ENCODE assay signal across 13 cellular contexts in genomic region chrX:56762707-56763555, GRCh38. TPM values are rescaled to one million over a fixed set of nuclear protein-coding genes. Genes with fewer than 3 reads are reported as not detected.
DNase-seq lines count a peak whose midpoint lies in the region; ATAC-seq and TF ChIP-seq lines count a peak whose summit lies in the region.
"Had no signal": no experiment of that assay in that cellular context is flagged by ENCODE, and none has a peak within 500 bp of the region (broad histone marks: within the 10 kb centered on the region; RNA-seq: fewer than 3 reads in every experiment).

No MANE protein-coding gene starts in this region.

- peaks cover 2% of the 10 kb centered on the region for H3K36me3 Mint-ChIP-seq in activated B cell treated with CpG ODN at 0.5 μM for 24 hours (ENCODE audit: low read depth)

- H3K36me3 ChIP-seq in BLaER1 treated with 17β-estradiol and CSF1 and Interleukin-3, amounts not matched to agents 10 nM and 100 nM: peaks cover 0 to 9% (median 4%) of the 10 kb centered on the region in 11 experiments; a peak in 9 of 22 replicates
- H3K36me3 ChIP-seq in mesenchymal stem cell (ENCODE audit: control insufficient read depth in 1 of 2, insufficient read depth in 2 of 2, low read depth in 1 of 2, low read length in 2 of 2) (peaks cover 0 to 25% of the 10 kb centered on the region in 2 experiments), body of pancreas (replicated peaks in 1 of 2; ENCODE audit: insufficient read depth in 1 of 2, low read depth in 2 of 2) (no peaks in the 10 kb centered on the region), heart left ventricle (peaks cover 0 to 4% (median 0%) of the 10 kb centered on the region in 9 donors)

- H3K79me1 ChIP-seq in mesenchymal stem cell (replicated peaks; ENCODE audit: low read length, poor library complexity, severe bottlenecking): peaks cover 21% of the 10 kb centered on the region

- no peak overlapping the region for H2AK5ac ChIP-seq in mesenchymal stem cell (ENCODE audit: low read length, severe bottlenecking)

- H2AFZ ChIP-seq in mesenchymal stem cell (ENCODE audit: low read depth, low read length): no peak overlapping the region
- H2AFZ ChIP-seq: parathyroid adenoma had no signal

- 84% methylated on average over 5 of the region's 6 CpGs for WGBS in mesenchymal stem cell
- WGBS in body of pancreas, 2 donors: 59 to 80% methylated on average over 3 to 6 of the region's 6 CpGs
- WGBS in heart left ventricle, 4 donors: 77 to 83% (median 82%) methylated on average over 4 to 6 of the region's 6 CpGs

- TF ChIP-seq CTCF in activated B cell treated with CpG ODN at 0.5 μM for 24 hours (IDR thresholded peaks at IDR 0.05) (no peak), body of pancreas (IDR thresholded peaks at IDR 0.05) (no peak), heart left ventricle (IDR thresholded peaks at IDR 0.05) (no peak)

- no peak overlapping the region for H3K14ac ChIP-seq in mesenchymal stem cell (ENCODE audit: low read length in 2 of 2)

- no peak overlapping the region for H4K8ac ChIP-seq in mesenchymal stem cell (ENCODE audit: low read length)

- DNase-seq in activated B cell treated with CpG ODN at 0.5 μM for 24 hours (no peak), mesenchymal stem cell (no peak), body of pancreas (no peak), nucleus accumbens (lab: John Stamatoyannopoulos, UW) (no peak), HPDE6-E6E7 (ENCODE audit: extremely low spot score) (no peak), heart left ventricle (no peak)
- DNase-seq: Calu3, erythroblast, NCI-H748 treated with DMSO at 0.1 percent for 48 hours had no signal

- no peaks in the 10 kb centered on the region for H3K9me3 Mint-ChIP-seq in activated B cell treated with CpG ODN at 0.5 μM for 24 hours

- H3K4me3 ChIP-seq in BLaER1 treated with 17β-estradiol and CSF1 and Interleukin-3, amounts not matched to agents 10 nM and 100 nM: peak overlapping the region; percentile 37 to 78 (median 69); a peak in 15 of 20 replicates
- H3K4me3 ChIP-seq in mesenchymal stem cell (ENCODE audit: insufficient read depth in 1 of 2, low read depth in 1 of 2, low read length in 2 of 2) (peak overlapping the region in 1 of 2 experiments; percentile 83), body of pancreas (no peak overlapping the region), heart left ventricle (no peak overlapping the region)
- H3K4me3 ChIP-seq: K562 had no signal

- H3K27ac Mint-ChIP-seq in activated B cell treated with CpG ODN at 0.5 μM for 24 hours: peak overlapping the region; percentile 89

- TF ChIP-seq POLR2A in body of pancreas (IDR thresholded peaks at IDR 0.05): no peak
- no peak for TF ChIP-seq POLR2A in heart left ventricle (IDR thresholded peaks at IDR 0.05)

- no peak overlapping the region for H3K23ac ChIP-seq in mesenchymal stem cell (ENCODE audit: low read length in 2 of 2)

- H3K4me1 Mint-ChIP-seq in activated B cell treated with CpG ODN at 0.5 μM for 24 hours: peaks cover 49% of the 10 kb centered on the region

- H3K4ac ChIP-seq in mesenchymal stem cell (ENCODE audit: low read depth in 1 of 2, low read length in 2 of 2): no peak overlapping the region

- H3K4me2 ChIP-seq in BLaER1 treated with 17β-estradiol and CSF1 and Interleukin-3, amounts not matched to agents 10 nM and 100 nM: peak overlapping the region; percentile 74 to 95 (median 89)
- no peak overlapping the region for H3K4me2 ChIP-seq in mesenchymal stem cell (ENCODE audit: low read length, poor library complexity, severe bottlenecking)

- POLR2A ChIA-PET in activated B cell treated with CpG ODN at 0.5 μM for 24 hours (lab: Charles Lee): interaction anchor here (1.0 kb wide), 1 partner anchor 232 kb away, joined by 3 read pairs; the partner anchor contains the start of gene SPIN3

- ATAC-seq in GM19452 (IDR thresholded peaks at IDR 0.05; ENCODE audit: unreplicated experiment) (peak; percentile 7), activated B cell treated with CpG ODN at 0.5 μM for 24 hours (ENCODE audit: low read depth) (no peak), body of pancreas (no peak), heart left ventricle (no peak)
- ATAC-seq: K562 had no signal

- peaks cover 22 to 40% (median 35%) of the 10 kb centered on the region in 11 experiments for H3K27me3 ChIP-seq in BLaER1 treated with 17β-estradiol and CSF1 and Interleukin-3, amounts not matched to agents 10 nM and 100 nM
- peaks cover 0 to 28% of the 10 kb centered on the region in 2 experiments for H3K27me3 ChIP-seq in mesenchymal stem cell (ENCODE audit: control insufficient read depth in 1 of 2, insufficient read depth in 1 of 2, low read length in 2 of 2)
- no peaks in the 10 kb centered on the region for H3K27me3 ChIP-seq in body of pancreas
- peaks cover 0 to 15% (median 0%) of the 10 kb centered on the region in 9 donors for H3K27me3 ChIP-seq in heart left ventricle

- no peak overlapping the region for H2BK15ac ChIP-seq in mesenchymal stem cell (ENCODE audit: low read depth, poor library complexity, severe bottlenecking)

- no peak overlapping the region for H2BK5ac ChIP-seq in mesenchymal stem cell (ENCODE audit: low read depth, low read length, poor library complexity, severe bottlenecking)

- no peak overlapping the region for H3K18ac ChIP-seq in mesenchymal stem cell (ENCODE audit: low read depth in 1 of 2, low read length in 2 of 2)

- no peak overlapping the region for H4K91ac ChIP-seq in mesenchymal stem cell (ENCODE audit: low read length)

- H3K9me3 ChIP-seq in BLaER1 treated with 17β-estradiol and CSF1 and Interleukin-3, amounts not matched to agents 10 nM and 100 nM (replicated peaks in 1 of 11): no peaks in the 10 kb centered on the region
- H3K9me3 ChIP-seq in mesenchymal stem cell (ENCODE audit: control insufficient read depth, low read length): no peaks in the 10 kb centered on the region
- no peaks in the 10 kb centered on the region for H3K9me3 ChIP-seq in body of pancreas
- no peaks in the 10 kb centered on the region for H3K9me3 ChIP-seq in heart left ventricle

- peak overlapping the region in 10 of 11 experiments; percentile 23 to 86 (median 82); a peak in 17 of 22 replicates for H3K9ac ChIP-seq in BLaER1 treated with 17β-estradiol and CSF1 and Interleukin-3, amounts not matched to agents 10 nM and 100 nM
- H3K9ac ChIP-seq in mesenchymal stem cell (ENCODE audit: low read length): peak overlapping the region; percentile 87
- H3K9ac ChIP-seq: parathyroid adenoma had no signal

- no peak overlapping the region for H2BK120ac ChIP-seq in mesenchymal stem cell (ENCODE audit: low read depth, low read length)

- peaks cover 20 to 61% (median 36%) of the 10 kb centered on the region in 11 experiments; a peak in 19 of 22 replicates for H4K20me1 ChIP-seq in BLaER1 treated with 17β-estradiol and CSF1 and Interleukin-3, amounts not matched to agents 10 nM and 100 nM

- CTCF ChIA-PET in activated B cell treated with CpG ODN at 0.5 μM for 24 hours (lab: Charles Lee): interaction anchor here (1.0 to 4.3 kb wide), 2 partner anchors 29 to 216 kb away, joined by 3 to 21 read pairs; no protein-coding TSS in a partner anchor

- intact Hi-C loops in activated B cell treated with CpG ODN at 0.5 μM for 24 hours (cut with micrococcal nuclease) (no loop called here), body of pancreas (cut with DNase I) (no loop called here), heart left ventricle (cut with DNase I) (no loop called here)

- H3K4me1 ChIP-seq in BLaER1 treated with 17β-estradiol and CSF1 and Interleukin-3, amounts not matched to agents 10 nM and 100 nM: peaks cover 56 to 66% (median 61%) of the 10 kb centered on the region in 10 experiments
- H3K4me1 ChIP-seq in mesenchymal stem cell (ENCODE audit: control insufficient read depth, insufficient read depth, low read depth, low read length) (peaks cover 7% of the 10 kb centered on the region), body of pancreas (peaks cover 8% of the 10 kb centered on the region), heart left ventricle (peaks cover 0 to 40% (median 13%) of the 10 kb centered on the region in 12 donors)
- H3K4me1 ChIP-seq: parathyroid adenoma had no signal

- peak overlapping the region in 9 of 11 experiments; percentile 40 to 91 (median 88); a peak in 14 of 22 replicates for H3K27ac ChIP-seq in BLaER1 treated with 17β-estradiol and CSF1 and Interleukin-3, amounts not matched to agents 10 nM and 100 nM
- H3K27ac ChIP-seq in mesenchymal stem cell (ENCODE audit: low read length, poor library complexity, severe bottlenecking) (no peak overlapping the region), body of pancreas (no peak overlapping the region), heart left ventricle (peak overlapping the region in 1 of 12 donors; percentile 84)
- H3K27ac ChIP-seq: parathyroid adenoma had no signal

- H2BK12ac ChIP-seq in mesenchymal stem cell (ENCODE audit: low read length in 2 of 2): no peak overlapping the region

- H3K27me3 Mint-ChIP-seq in activated B cell treated with CpG ODN at 0.5 μM for 24 hours: no peaks in the 10 kb centered on the region

- peak overlapping the region; percentile 15 for H3K4me3 Mint-ChIP-seq in activated B cell treated with CpG ODN at 0.5 μM for 24 hours

RNA-seq across cellular contexts. Expression of gene NBDY, which starts 33.9 kb away (rescaled TPM):
- total RNA-seq in activated B cell treated with CpG ODN at 0.5 μM for 24 hours (30.0 and 41.0 TPM in 2 replicates), body of pancreas (10 to 100 TPM in 1 of 2 donors, 1 to 10 TPM in 1; 3.6 to 12.2 TPM), heart left ventricle (10 to 100 TPM; 10.4 to 32.3 (median 26.2) TPM)
- 125 TPM for polyA plus RNA-seq in mesenchymal stem cell (2013, experiment 1 of 2)
- 135 TPM for polyA plus RNA-seq in mesenchymal stem cell (2013, experiment 2 of 2)
- polyA plus RNA-seq in heart left ventricle: 10 to 100 TPM; 13.7 to 33.5 TPM

Comparison
In these comparisons a context has a peak if more than half of its experiments do, and no peak if none do; other contexts are left out.
1. H3K27ac ChIP-seq: peak in BLaER1 treated with 17β-estradiol and CSF1 and Interleukin-3, amounts not matched to agents 10 nM and 100 nM (9 of 11); none in mesenchymal stem cell (single experiment) and body of pancreas (0 of 4).
2. H3K4me3 ChIP-seq: peak in BLaER1 treated with 17β-estradiol and CSF1 and Interleukin-3, amounts not matched to agents 10 nM and 100 nM (10 of 10); none in body of pancreas (0 of 2) and heart left ventricle (0 of 12).